In genomic region chr12:89339531-89339930, GRCh38 we compare ENCODE assay signal across 24 cellular contexts.
"Had no signal": no experiment of that assay in that cellular context is flagged by ENCODE, and none has a peak within 500 bp of the region (broad histone marks: within the 10 kb centered on the region; RNA-seq: fewer than 3 reads in every experiment).

No MANE protein-coding gene starts in this region.

- DNase-seq: activated CD4-positive, alpha-beta memory T cell treated with anti-CD3 and anti-CD28 coated beads for 36 hours; activated CD4-positive, alpha-beta T cell treated with anti-CD3 and anti-CD28 coated beads, Interleukin-2, amount 10 ng/mL, durations not matched to agents 7 days and 5 days; activated CD4-positive, CD25-positive, alpha-beta regulatory T cell; activated gamma-delta T cell treated with Interleukin-2 at 50 U/mL for 16 hours; activated naive CD4-positive, alpha-beta T cell treated with anti-CD3 and anti-CD28 coated beads, Interleukin-2, amount 10 ng/mL, durations not matched to agents 7 days and 5 days; activated naive CD8-positive, alpha-beta T cell treated with anti-CD3 and anti-CD28 coated beads for 36 hours; activated T-cell treated with anti-CD3 and anti-CD28 coated beads for 4 hours; activated T-cell treated with anti-CD3 and anti-CD28 coated beads, Interleukin-2, amount 50 U/mL, for 48 hours; brain microvascular endothelial cell; IMR-90; Kasumi-1; KBM-7; NCI-H1048; NCI-H2029 treated with DMSO at 0.1 percent for 48 hours; NCI-H345; NCI-H510A; NCI-H526 treated with DMSO at 0.1 percent for 48 hours; PC-9; T-cell; T-helper 2 cell; T1000 had no signal

- H2AFZ ChIP-seq: PC-9 had no signal

- ATAC-seq: activated T-helper 17 cell treated with anti-CD3 and anti-CD28 coated beads, Interleukin-2, amount 50 U/mL, for 72 hours; T-cell had no signal

- H3K36me3 ChIP-seq: brain microvascular endothelial cell had no signal

- H3K4me2 ChIP-seq: PC-9 had no signal

- H3K27ac Mint-ChIP-seq: activated CD4-positive, alpha-beta memory T cell treated with anti-CD3 and anti-CD28 coated beads for 36 hours; activated CD4-positive, alpha-beta T cell treated with anti-CD3 and anti-CD28 coated beads, Interleukin-2, amount 10 ng/mL, durations not matched to agents 7 days and 5 days; activated naive CD4-positive, alpha-beta T cell treated with anti-CD3 and anti-CD28 coated beads, Interleukin-2, amount 10 ng/mL, durations not matched to agents 7 days and 5 days; activated naive CD8-positive, alpha-beta T cell treated with anti-CD3 and anti-CD28 coated beads for 36 hours; activated T-helper 17 cell treated with anti-CD3 and anti-CD28 coated beads, Interleukin-2, amount 50 U/mL, for 72 hours; T-cell had no signal

- H3K4me3 Mint-ChIP-seq: activated CD4-positive, alpha-beta memory T cell treated with anti-CD3 and anti-CD28 coated beads for 36 hours; activated CD4-positive, alpha-beta T cell treated with anti-CD3 and anti-CD28 coated beads, Interleukin-2, amount 10 ng/mL, durations not matched to agents 7 days and 5 days; activated naive CD4-positive, alpha-beta T cell treated with anti-CD3 and anti-CD28 coated beads, Interleukin-2, amount 10 ng/mL, durations not matched to agents 7 days and 5 days; activated naive CD8-positive, alpha-beta T cell treated with anti-CD3 and anti-CD28 coated beads for 36 hours; activated T-helper 17 cell treated with anti-CD3 and anti-CD28 coated beads, Interleukin-2, amount 50 U/mL, for 72 hours; T-cell had no signal

- H3K4me3 ChIP-seq: PC-9, SK-N-MC had no signal

- H3K27me3 ChIP-seq: brain microvascular endothelial cell had no signal

- H3K9me3 Mint-ChIP-seq: activated CD4-positive, alpha-beta memory T cell treated with anti-CD3 and anti-CD28 coated beads for 36 hours; activated naive CD4-positive, alpha-beta T cell treated with anti-CD3 and anti-CD28 coated beads, Interleukin-2, amount 10 ng/mL, durations not matched to agents 7 days and 5 days; activated naive CD8-positive, alpha-beta T cell treated with anti-CD3 and anti-CD28 coated beads for 36 hours; activated T-helper 17 cell treated with anti-CD3 and anti-CD28 coated beads, Interleukin-2, amount 50 U/mL, for 72 hours; T-cell had no signal

- H3K4me1 Mint-ChIP-seq: activated T-helper 17 cell treated with anti-CD3 and anti-CD28 coated beads, Interleukin-2, amount 50 U/mL, for 72 hours had no signal

- H3K36me3 Mint-ChIP-seq: activated CD4-positive, alpha-beta memory T cell treated with anti-CD3 and anti-CD28 coated beads for 36 hours; activated naive CD8-positive, alpha-beta T cell treated with anti-CD3 and anti-CD28 coated beads for 36 hours; T-cell had no signal

- H3K27me3 Mint-ChIP-seq: activated CD4-positive, alpha-beta memory T cell treated with anti-CD3 and anti-CD28 coated beads for 36 hours; activated CD4-positive, alpha-beta T cell treated with anti-CD3 and anti-CD28 coated beads, Interleukin-2, amount 10 ng/mL, durations not matched to agents 7 days and 5 days; activated T-helper 17 cell treated with anti-CD3 and anti-CD28 coated beads, Interleukin-2, amount 50 U/mL, for 72 hours; T-cell had no signal

- H3K27ac ChIP-seq: brain microvascular endothelial cell, PC-9, SK-N-MC, VCaP had no signal
